10 cellular contexts compared by ENCODE assay signal in genomic region chr1:6171546-6172124, GRCh38. TPM values are rescaled to one million over a fixed set of nuclear protein-coding genes. Genes with fewer than 3 reads are reported as not detected.
DNase-seq lines count a peak whose midpoint lies in the region; ATAC-seq and TF ChIP-seq lines count a peak whose summit lies in the region.
"Had no signal": no experiment of that assay in that cellular context is flagged by ENCODE, and none has a peak within 500 bp of the region (broad histone marks: within the 10 kb centered on the region; RNA-seq: fewer than 3 reads in every experiment).

No MANE protein-coding gene starts in this region.

- TF ChIP-seq CTCF in WTC11 (IDR thresholded peaks at IDR 0.05) = no peak
- TF ChIP-seq CTCF in adrenal gland (IDR thresholded peaks at IDR 0.05) = no peak
- TF ChIP-seq CTCF in Caco-2 (IDR thresholded peaks at IDR 0.05; ENCODE audit: insufficient read depth in 1 of 2, low read depth in 1 of 2, low read length in 1 of 2, severe bottlenecking in 1 of 2, unreplicated experiment in 1 of 2) = peak in 1 of 2 experiments; percentile 46

- 40 to 58% (median 46%) methylated on average over 3 to 10 of the region's 10 CpGs for WGBS in adrenal gland, 4 donors

- H3K4me3 ChIP-seq in adrenal gland = no peak overlapping the region
- no peak overlapping the region for H3K4me3 ChIP-seq in Caco-2 (ENCODE audit: low read depth, low read length)

- peak overlapping the region in 1 of 5 donors; percentile 8 for H3K27ac ChIP-seq in adrenal gland

- peak; percentile 55; the same call in 1 of the 2 replicates for TF ChIP-seq RAD21 in Ishikawa (IDR thresholded peaks at IDR 0.05; ENCODE audit: low read depth)

- peak; percentile 93 for ATAC-seq in WTC11
- ATAC-seq in sciatic nerve = no peak
- ATAC-seq in HG03342 (IDR thresholded peaks at IDR 0.05; ENCODE audit: unreplicated experiment) = no peak

- H3K9me3 ChIP-seq in adrenal gland (replicated peaks in 1 of 3) = no peaks in the 10 kb centered on the region
- no peaks in the 10 kb centered on the region for H3K9me3 ChIP-seq in Caco-2

- H3K27me3 ChIP-seq in adrenal gland = peaks cover 4% of the 10 kb centered on the region
- H3K27me3 ChIP-seq in Caco-2 (replicated peaks; ENCODE audit: control insufficient read depth, insufficient read depth, low read length) = no peaks in the 10 kb centered on the region

- no peaks in the 10 kb centered on the region for H3K36me3 ChIP-seq in adrenal gland (replicated peaks in 1 of 2)
- H3K36me3 ChIP-seq in Caco-2 (ENCODE audit: control insufficient read depth, insufficient read depth, low read length) = no peaks in the 10 kb centered on the region

- CTCF ChIA-PET in WTC11 (lab: Charles Lee) = interaction anchor here (0.6 to 2.6 kb wide), 10 partner anchors 10 to 137 kb away, joined by 3 to 15 read pairs (median 4); no protein-coding TSS in a partner anchor
- CTCF ChIA-PET in Caco-2 (lab: Charles Lee) = interaction anchor here (0.6 kb wide), 1 partner anchor 279 kb away, joined by 4 read pairs; no protein-coding TSS in a partner anchor

- H3K4me1 Mint-ChIP-seq in WTC11 (no peaks in the 10 kb centered on the region), Caco-2 (ENCODE audit: low read depth, unreplicated experiment) (no peaks in the 10 kb centered on the region)

- H3K27me3 Mint-ChIP-seq in WTC11 (ENCODE audit: low read depth) (peaks cover 5% of the 10 kb centered on the region), Caco-2 (ENCODE audit: insufficient read depth, unreplicated experiment) (no peaks in the 10 kb centered on the region)

- DNase-seq in COLO668 (lab: John Stamatoyannopoulos, UW; ENCODE audit: unreplicated experiment) (peak; percentile 61), WTC11 (ENCODE audit: low spot score) (peak; percentile 69), left kidney (ENCODE audit: low read depth, low spot score) (peak; percentile 67), sciatic nerve (ENCODE audit: low spot score) (no peak), adrenal gland (no peak), Caco-2 (no peak)
- DNase-seq: activated CD8-positive, alpha-beta memory T cell treated with anti-CD3 and anti-CD28 coated beads for 24 hours had no signal

- no TSS peak for BruUV-seq in Caco-2 (replicated peaks; lab: Mats Ljungman, UMichigan)

- H3K9me3 Mint-ChIP-seq in WTC11 (no peaks in the 10 kb centered on the region), Caco-2 (ENCODE audit: unreplicated experiment) (no peaks in the 10 kb centered on the region)
- H3K9me3 Mint-ChIP-seq: dendritic cell treated with granulocyte-macrophage colony-stimulating factor and Interleukin-4, amounts not matched to agents 40 ng/mL and 50 ng/mL, for 4 days had no signal

- no peak for TF ChIP-seq EP300 in Ishikawa (IDR thresholded peaks at IDR 0.05; ENCODE audit: borderline replicate concordance)

- H3K4me1 ChIP-seq in adrenal gland (replicated peaks in 1 of 2) = no peaks in the 10 kb centered on the region
- no peaks in the 10 kb centered on the region for H3K4me1 ChIP-seq in Caco-2

- H3K27ac Mint-ChIP-seq in WTC11 (no peak overlapping the region; the same call in 1 of the 2 replicates), Caco-2 (ENCODE audit: unreplicated experiment) (no peak overlapping the region)
- H3K27ac Mint-ChIP-seq: dendritic cell treated with granulocyte-macrophage colony-stimulating factor and Interleukin-4, amounts not matched to agents 40 ng/mL and 50 ng/mL, for 4 days had no signal

- intact Hi-C loops in sciatic nerve (cut with DNase I) = no loop called here
- intact Hi-C loops in adrenal gland (cut with DNase I) = loop anchor here (10.0 kb wide), 1 partner anchor 117 kb away; no protein-coding TSS in a partner anchor
- intact Hi-C loops in Caco-2 (cut with micrococcal nuclease; ENCODE audit: unreplicated experiment) = no loop called here

- POLR2A ChIA-PET in WTC11 (lab: Charles Lee) = no interaction called here
- POLR2A ChIA-PET in Caco-2 (lab: Charles Lee) = no interaction called here

- H3K36me3 Mint-ChIP-seq in WTC11 (no peaks in the 10 kb centered on the region), Caco-2 (ENCODE audit: insufficient read depth, unreplicated experiment) (no peaks in the 10 kb centered on the region)

- TF ChIP-seq POLR2A in adrenal gland (IDR thresholded peaks at IDR 0.05) = no peak

- H3K4me3 Mint-ChIP-seq in WTC11 (no peak overlapping the region), Caco-2 (ENCODE audit: unreplicated experiment) (no peak overlapping the region)
- H3K4me3 Mint-ChIP-seq: dendritic cell treated with granulocyte-macrophage colony-stimulating factor and Interleukin-4, amounts not matched to agents 40 ng/mL and 50 ng/mL, for 4 days had no signal

TF ChIP-seq in Ishikawa, 13 proteins besides CTCF, POLR2A, EP300 and RAD21 (continues in another document):
- TF ChIP-seq CEBPB (IDR thresholded peaks at IDR 0.05) (no peak), CREB1 (IDR thresholded peaks at IDR 0.05; ENCODE audit: low read depth) (no peak), USF1 (IDR thresholded peaks at IDR 0.05) (no peak), TAF1 (IDR thresholded peaks at IDR 0.05; ENCODE audit: low read depth) (no peak), EGR1 (IDR thresholded peaks at IDR 0.05) (no peak), TCF12 (IDR thresholded peaks at IDR 0.05; ENCODE audit: low read depth) (no peak), TEAD4 (IDR thresholded peaks at IDR 0.05) (no peak), MAX (IDR thresholded peaks at IDR 0.05) (no peak), YY1 (IDR thresholded peaks at IDR 0.05; ENCODE audit: low read depth) (no peak), FOXM1 (IDR thresholded peaks at IDR 0.05; ENCODE audit: borderline replicate concordance, low read depth) (no peak), ZBTB7A (IDR thresholded peaks at IDR 0.05; ENCODE audit: low read depth) (no peak)

TF ChIP-seq in WTC11, 78 proteins besides CTCF, POLR2A, EP300 and RAD21:
- no peak for TF ChIP-seq NR2C2 (CRISPR knock-in tag; IDR thresholded peaks at IDR 0.05)

RNA-seq across cellular contexts. Expression of gene CHD5, which starts 8.5 kb away (rescaled TPM):
- total RNA-seq in WTC11 (2021) = 1.6 to 2.4 TPM (median 1.6 TPM) in 3 replicates
- total RNA-seq in sciatic nerve = 0.09 TPM
- total RNA-seq in adrenal gland = 1 to 10 TPM in 3 of 8 donors, under 1 TPM in 3, not detected in 2; 0.07 to 8.9 (median 1.4) TPM
- polyA plus RNA-seq in adrenal gland = 10 to 100 TPM in 1 of 3 donors, 1 to 10 TPM in 2; 1.8 to 56.5 (median 4.9) TPM
- total RNA-seq in Caco-2 (2022) = 0.39 and 0.44 TPM in 2 replicates

RNA-seq across cellular contexts. Expression of gene RPL22, which starts 27.8 kb away (rescaled TPM):
- 441 to 512 TPM (median 491 TPM) in 3 replicates for total RNA-seq in WTC11 (2021)
- 354 TPM for total RNA-seq in sciatic nerve
- 100 to 1,000 TPM in 6 of 8 donors, 10 to 100 TPM in 2; 78.5 to 350 (median 225) TPM for total RNA-seq in adrenal gland
- 100 to 1,000 TPM; 737 to 898 (median 819) TPM for polyA plus RNA-seq in adrenal gland
- total RNA-seq in Caco-2 (2022) = 406 and 418 TPM in 2 replicates

RNA-seq across cellular contexts. Expression of gene RNF207, which starts 34.3 kb away (rescaled TPM):
- 9.2 to 14.0 TPM (median 12.9 TPM) in 3 replicates for total RNA-seq in WTC11 (2021)
- total RNA-seq in sciatic nerve = 26.9 TPM
- 10 to 100 TPM in 5 of 8 donors, 1 to 10 TPM in 3; 2.2 to 16.5 (median 11.3) TPM for total RNA-seq in adrenal gland
- 10 to 100 TPM in 2 of 3 donors, 1 to 10 TPM in 1; 3.8 to 47.4 (median 17.1) TPM for polyA plus RNA-seq in adrenal gland
- 26.1 and 27.4 TPM in 2 replicates for total RNA-seq in Caco-2 (2022)

Comparison
In these comparisons a context has a peak if more than half of its experiments do, and no peak if none do; other contexts are left out.
1. DNase-seq: peak in COLO668 (single experiment), WTC11 (single experiment) and left kidney (single experiment); none in sciatic nerve (single experiment), adrenal gland (0 of 7) and Caco-2 (0 of 2).
2. intact Hi-C loops: an anchor here in adrenal gland (10.0 kb wide); none called in sciatic nerve and Caco-2.